In genomic region chr16:81755915-81756644, GRCh38 we compare ENCODE assay signal across 17 cellular contexts. TPM values are rescaled to one million over a fixed set of nuclear protein-coding genes. Genes with fewer than 3 reads are reported as not detected.
A peak's percentile ranks its signal among the peaks of the same experiment; 100 is the strongest.
DNase-seq lines count a peak whose midpoint lies in the region; ATAC-seq, FAIRE-seq and TF ChIP-seq lines count a peak whose summit lies in the region.
"Had no signal": no experiment of that assay in that cellular context is flagged by ENCODE, and none has a peak within 500 bp of the region (broad histone marks: within the 10 kb centered on the region; RNA-seq: fewer than 3 reads in every experiment).

No MANE protein-coding gene starts in this region.

- H3K27ac ChIP-seq in GM12878 (ENCODE audit: control insufficient read depth, insufficient read depth) = no peak overlapping the region
- H3K27ac ChIP-seq in liver (ENCODE audit: low read depth in 1 of 2, low read length in 2 of 2) = no peak overlapping the region
- H3K27ac ChIP-seq in thyroid gland = peak overlapping the region in 1 of 3 donors; percentile 25

- no peaks in the 10 kb centered on the region for H3K27me3 Mint-ChIP-seq in activated naive CD8-positive, alpha-beta T cell treated with anti-CD3 and anti-CD28 coated beads, Interleukin-2, amount 50 U/mL, for 24 hours
- H3K27me3 Mint-ChIP-seq in activated naive CD8-positive, alpha-beta T cell treated with anti-CD3 and anti-CD28 coated beads for 36 hours = peaks cover 4% of the 10 kb centered on the region
- H3K27me3 Mint-ChIP-seq: activated CD8-positive, alpha-beta memory T cell treated with anti-CD3 and anti-CD28 coated beads, Interleukin-2, amount 10 ng/mL, durations not matched to agents 7 days and 5 days had no signal

- H3K4me3 Mint-ChIP-seq in activated naive CD8-positive, alpha-beta T cell treated with anti-CD3 and anti-CD28 coated beads, Interleukin-2, amount 50 U/mL, for 24 hours = no peak overlapping the region
- no peak overlapping the region for H3K4me3 Mint-ChIP-seq in activated naive CD8-positive, alpha-beta T cell treated with anti-CD3 and anti-CD28 coated beads for 36 hours
- H3K4me3 Mint-ChIP-seq: activated CD8-positive, alpha-beta memory T cell treated with anti-CD3 and anti-CD28 coated beads, Interleukin-2, amount 10 ng/mL, durations not matched to agents 7 days and 5 days; T-helper 1 cell treated with Interleukin-12 subunit alpha and Interleukin-12 subunit beta and Interleukin-4 antibody, amounts not matched to agents 30 μg/mL and 1 μg/mL, for 36 hours had no signal

- no peaks in the 10 kb centered on the region for H4K20me1 ChIP-seq in GM12878 (ENCODE audit: control insufficient read depth, insufficient read depth)

- FAIRE-seq in GM12878 (lab: Jason Lieb, UNC) = no peak
- FAIRE-seq: A204.1, GM18507 had no signal

- SMC1A ChIA-PET in GM12878 (lab: Charles Lee; ENCODE audit: uncharacterized antibody, unreplicated experiment) = interaction anchor here (0.8 to 2.8 kb wide), 6 partner anchors 10 to 44 kb away, joined by 3 to 11 read pairs (median 4); no protein-coding TSS in a partner anchor

- no peak overlapping the region for H3K4me2 ChIP-seq in GM12878 (ENCODE audit: control insufficient read depth, insufficient read depth)

- peaks cover 31% of the 10 kb centered on the region for H3K4me1 ChIP-seq in GM12878 (ENCODE audit: control insufficient read depth, insufficient read depth, low read length)
- H3K4me1 ChIP-seq in liver (ENCODE audit: control insufficient read depth in 4 of 4, insufficient read depth in 4 of 4, low read length in 3 of 4) = peaks cover 0 to 4% (median 0%) of the 10 kb centered on the region in 4 donors
- peaks cover 0 to 4% of the 10 kb centered on the region in 2 donors for H3K4me1 ChIP-seq in thyroid gland

- H3K9me3 ChIP-seq in GM12878 (replicated peaks; ENCODE audit: control insufficient read depth, insufficient read depth, low read length) = no peaks in the 10 kb centered on the region
- no peaks in the 10 kb centered on the region for H3K9me3 ChIP-seq in liver (ENCODE audit: control insufficient read depth in 4 of 4, low read length in 3 of 4)
- no peaks in the 10 kb centered on the region for H3K9me3 ChIP-seq in thyroid gland

- TF ChIP-seq EP300 in GM12878 (IDR thresholded peaks at IDR 0.05; ENCODE audit: borderline replicate concordance in 1 of 2, control insufficient read depth in 1 of 2, low read depth in 2 of 2, low read length in 2 of 2) = no peak

- H3K27ac Mint-ChIP-seq in activated naive CD8-positive, alpha-beta T cell treated with anti-CD3 and anti-CD28 coated beads, Interleukin-2, amount 50 U/mL, for 24 hours = peak overlapping the region; percentile 28
- no peak overlapping the region for H3K27ac Mint-ChIP-seq in activated naive CD8-positive, alpha-beta T cell treated with anti-CD3 and anti-CD28 coated beads for 36 hours
- H3K27ac Mint-ChIP-seq: activated CD8-positive, alpha-beta memory T cell treated with anti-CD3 and anti-CD28 coated beads, Interleukin-2, amount 10 ng/mL, durations not matched to agents 7 days and 5 days; T-helper 1 cell treated with Interleukin-12 subunit alpha and Interleukin-12 subunit beta and Interleukin-4 antibody, amounts not matched to agents 30 μg/mL and 1 μg/mL, for 36 hours had no signal

- TF ChIP-seq POLR2A in GM12878 (IDR thresholded peaks at IDR 0.05; ENCODE audit: low read depth, low read length) (no peak), thyroid gland (IDR thresholded peaks at IDR 0.05) (no peak)

- H3K27me3 ChIP-seq in GM12878 (replicated peaks in 1 of 2; ENCODE audit: control insufficient read depth in 2 of 2, insufficient read depth in 2 of 2, low read length in 1 of 2) (no peaks in the 10 kb centered on the region), liver (ENCODE audit: control insufficient read depth in 4 of 4, insufficient read depth in 4 of 4, low read length in 3 of 4) (no peaks in the 10 kb centered on the region), thyroid gland (no peaks in the 10 kb centered on the region)

- intact Hi-C loops in GM12878 (cut with micrococcal nuclease; ENCODE audit: unreplicated experiment) (no loop called here), thyroid gland (cut with DNase I) (no loop called here)

- no peaks in the 10 kb centered on the region; the same call in 1 of the 2 replicates for H3K79me2 ChIP-seq in GM12878 (ENCODE audit: control insufficient read depth, insufficient read depth, low read length)

- TF ChIP-seq CTCF in GM12878 (IDR thresholded peaks at IDR 0.05 in 2 of 3, conservative IDR thresholded peaks at IDR 0.05 in 1 of 3; ENCODE audit: control insufficient read depth in 2 of 3, extremely low read depth in 1 of 3, insufficient read depth in 1 of 3, low read depth in 3 of 3, low read length in 3 of 3) = no peak
- TF ChIP-seq CTCF in liver (IDR thresholded peaks at IDR 0.05; ENCODE audit: low read depth, low read length, missing input control) = no peak
- TF ChIP-seq CTCF in thyroid gland (IDR thresholded peaks at IDR 0.05) = no peak

- H3K4me3 ChIP-seq in GM12878 = no peak overlapping the region
- no peak overlapping the region for H3K4me3 ChIP-seq in liver (ENCODE audit: low read depth in 1 of 3, low read length in 3 of 3)
- no peak overlapping the region for H3K4me3 ChIP-seq in thyroid gland (replicated peaks in 1 of 3)

- CTCF ChIA-PET in GM12878 (lab: Yijun Ruan, JAX) = interaction anchor here (1.1 to 3.3 kb wide), 5 partner anchors 10 to 118 kb away, joined by 3 to 12 read pairs (median 5); no protein-coding TSS in a partner anchor

- BruUV-seq in GM12878 (replicated peaks; lab: Mats Ljungman, UMichigan) = no TSS peak

- 79% methylated on average over 13 of the region's 13 CpGs for WGBS in GM12878 (ENCODE audit: insufficient coverage, insufficient replicate concordance, low lambda C conversion rate, missing lambda C conversion rate)
- 67% methylated on average over 13 of the region's 13 CpGs for WGBS in liver
- WGBS in thyroid gland, 2 donors = 61 to 76% methylated on average over 13 of the region's 13 CpGs

- no peaks in the 10 kb centered on the region for H3K9me3 Mint-ChIP-seq in activated naive CD8-positive, alpha-beta T cell treated with anti-CD3 and anti-CD28 coated beads, Interleukin-2, amount 50 U/mL, for 24 hours
- H3K9me3 Mint-ChIP-seq in activated naive CD8-positive, alpha-beta T cell treated with anti-CD3 and anti-CD28 coated beads for 36 hours = no peaks in the 10 kb centered on the region
- H3K9me3 Mint-ChIP-seq: T-helper 1 cell treated with Interleukin-12 subunit alpha and Interleukin-12 subunit beta and Interleukin-4 antibody, amounts not matched to agents 30 μg/mL and 1 μg/mL, for 36 hours had no signal

- ATAC-seq in activated naive CD8-positive, alpha-beta T cell treated with anti-CD3 and anti-CD28 coated beads, Interleukin-2, amount 50 U/mL, for 24 hours = no peak
- ATAC-seq in GM12878 (no peak), HG03159 (IDR thresholded peaks at IDR 0.05; ENCODE audit: unreplicated experiment) (no peak), GM18907 (IDR thresholded peaks at IDR 0.05; ENCODE audit: unreplicated experiment) (no peak)
- ATAC-seq: activated CD8-positive, alpha-beta memory T cell treated with anti-CD3 and anti-CD28 coated beads, Interleukin-2, amount 10 ng/mL, durations not matched to agents 7 days and 5 days had no signal

- H3K4me1 Mint-ChIP-seq in activated naive CD8-positive, alpha-beta T cell treated with anti-CD3 and anti-CD28 coated beads, Interleukin-2, amount 50 U/mL, for 24 hours = peaks cover 24% of the 10 kb centered on the region
- peaks cover 15% of the 10 kb centered on the region for H3K4me1 Mint-ChIP-seq in activated naive CD8-positive, alpha-beta T cell treated with anti-CD3 and anti-CD28 coated beads for 36 hours

- POLR2A ChIA-PET in GM12878 (lab: Charles Lee) = interaction anchor here (1.9 kb wide), 1 partner anchor 10 kb away, joined by 7 read pairs; no protein-coding TSS in a partner anchor

- TF ChIP-seq RAD21 in GM12878 (IDR thresholded peaks at IDR 0.05; ENCODE audit: insufficient read depth, low read depth, low read length) = 0 out of 2 replicates have a peak, but pooled peaks have one; percentile 9
- TF ChIP-seq RAD21 in liver (IDR thresholded peaks at IDR 0.05) = no peak

- RAD21 ChIA-PET in GM12878 (lab: Charles Lee; ENCODE audit: unreplicated experiment) = interaction anchor here (0.7 to 1.6 kb wide), 4 partner anchors 11 to 275 kb away, joined by 3 to 6 read pairs (median 3); no protein-coding TSS in a partner anchor

- H3K36me3 ChIP-seq in GM12878 (ENCODE audit: control insufficient read depth in 2 of 2, insufficient read depth in 2 of 2, low read length in 1 of 2) = no peaks in the 10 kb centered on the region; a peak in 1 of 4 replicates
- no peaks in the 10 kb centered on the region for H3K36me3 ChIP-seq in liver (ENCODE audit: control insufficient read depth in 4 of 4, insufficient read depth in 3 of 4, low read depth in 1 of 4, low read length in 3 of 4)
- no peaks in the 10 kb centered on the region for H3K36me3 ChIP-seq in thyroid gland

- DNase-seq in activated naive CD8-positive, alpha-beta T cell treated with anti-CD3 and anti-CD28 coated beads, Interleukin-2, amount 50 U/mL, for 24 hours = no peak
- DNase-seq in activated naive CD8-positive, alpha-beta T cell treated with anti-CD3 and anti-CD28 coated beads for 36 hours = no peak
- DNase-seq in GM12878 (ENCODE audit: low read depth, low spot score) = no peak
- peak; percentile 13 to 27 for DNase-seq in thyroid gland
- DNase-seq in EL = no peak
- DNase-seq: activated CD8-positive, alpha-beta memory T cell treated with anti-CD3 and anti-CD28 coated beads, Interleukin-2, amount 10 ng/mL, durations not matched to agents 7 days and 5 days; DMS79 treated with DMSO at 0.1 percent for 48 hours; effector CD8-positive, alpha-beta T cell; hippocampal formation; NK-92 treated with Interleukin-12 subunit alpha and Interleukin-12 subunit beta, amount 100 ng/mL, for 24 hours; stimulated activated naive CD4-positive, alpha-beta T cell had no signal

- in situ Hi-C loops in GM12878 (cut with MboI) = no loop called here

- H3K36me3 Mint-ChIP-seq in activated naive CD8-positive, alpha-beta T cell treated with anti-CD3 and anti-CD28 coated beads, Interleukin-2, amount 50 U/mL, for 24 hours (ENCODE audit: low read depth) = no peaks in the 10 kb centered on the region
- H3K36me3 Mint-ChIP-seq in activated naive CD8-positive, alpha-beta T cell treated with anti-CD3 and anti-CD28 coated beads for 36 hours = no peaks in the 10 kb centered on the region
- H3K36me3 Mint-ChIP-seq: activated CD8-positive, alpha-beta memory T cell treated with anti-CD3 and anti-CD28 coated beads, Interleukin-2, amount 10 ng/mL, durations not matched to agents 7 days and 5 days had no signal

- H2AFZ ChIP-seq in GM12878 (ENCODE audit: control insufficient read depth, low read depth, low read length) = no peak overlapping the region

- H3K9ac ChIP-seq in GM12878 (ENCODE audit: control insufficient read depth, insufficient read depth, low read length) (no peak overlapping the region), liver (ENCODE audit: low read depth in 1 of 2, low read length in 2 of 2) (no peak overlapping the region)

RNA-seq across cellular contexts. Expression of gene PLCG2, which starts 23.0 kb away (rescaled TPM):
- 1 to 10 TPM; 7.7 to 8.1 TPM for total RNA-seq in activated naive CD8-positive, alpha-beta T cell treated with anti-CD3 and anti-CD28 coated beads for 36 hours
- total RNA-seq in GM12878 (2013; cell fraction: nucleolus; rRNA removed) = 718 and 719 TPM in 2 replicates
- total RNA-seq in GM12878 (2014; rRNA removed) = 131 and 138 TPM in 2 replicates
- 137 and 139 TPM in 2 replicates for total RNA-seq in GM12878 (2014; rRNA removed; fragmentation: Illumina TruSeq; extraction: Trizol)
- total RNA-seq in GM12878 (2021) = 243 and 256 TPM in 2 replicates
- polyA plus RNA-seq in GM12878 (2011; ENCODE audit: low read depth) = 62.1 TPM
- 245 and 253 TPM in 2 replicates for polyA plus RNA-seq in GM12878 (2011; rRNA removed)
- 204 and 222 TPM in 2 replicates for polyA plus RNA-seq in GM12878 (2011; cell fraction: cytosol; rRNA removed)
- 783 and 874 TPM in 2 replicates for polyA plus RNA-seq in GM12878 (2011; cell fraction: nucleus; rRNA removed)
- polyA plus RNA-seq in GM12878 (2012) = 112 and 157 TPM in 2 replicates
- polyA plus RNA-seq in GM12878 (2014; fragmentation: Illumina TruSeq; extraction: Trizol) = 151 and 159 TPM in 2 replicates
- 10 to 100 TPM; 47.6 to 53.9 TPM for polyA plus RNA-seq in GM12878 (2014; fragmentation: Nextera tagmentation; extraction: Ambion mirVana)
- 148 and 152 TPM in 2 replicates for polyA plus RNA-seq in GM12878 (2014; rRNA removed)
- 100 to 1,000 TPM; 156 to 168 TPM for polyA plus RNA-seq in GM12878 (2016; fragmentation: Nextera tagmentation; extraction: Ambion mirVana)
- 502 and 650 TPM in 2 replicates for polyA minus RNA-seq in GM12878 (2011; rRNA and poly(A)+ RNA removed)
- polyA minus RNA-seq in GM12878 (2011; cell fraction: cytosol; rRNA and poly(A)+ RNA removed) = 202 and 205 TPM in 2 replicates
- 448 and 681 TPM in 2 replicates for polyA minus RNA-seq in GM12878 (2011; cell fraction: nucleus; rRNA and poly(A)+ RNA removed)
- total RNA-seq in liver = 10 to 100 TPM; 20.8 to 21.6 TPM
- polyA plus RNA-seq in liver = 10 to 100 TPM in 1 of 2 donors, 1 to 10 TPM in 1; 7.1 to 10.8 TPM
- 10 to 100 TPM in 2 of 4 donors, 1 to 10 TPM in 2; 9.2 to 12.1 (median 10.3) TPM for total RNA-seq in thyroid gland

Comparison
In these comparisons a context has a peak if more than half of its experiments do, and no peak if none do; other contexts are left out.
1. DNase-seq: peak in thyroid gland (2 of 2); none in activated naive CD8-positive, alpha-beta T cell treated with anti-CD3 and anti-CD28 coated beads, Interleukin-2, amount 50 U/mL, for 24 hours (single experiment), activated naive CD8-positive, alpha-beta T cell treated with anti-CD3 and anti-CD28 coated beads for 36 hours (single experiment), GM12878 (single experiment) and EL (single experiment).
2. RNA of gene PLCG2, which starts 23.0 kb away (total RNA-seq): 131 to 719 TPM in GM12878; 20.8 to 21.6 TPM in liver, 9.2 to 12.1 TPM in thyroid gland and 7.7 to 8.1 TPM in activated naive CD8-positive, alpha-beta T cell treated with anti-CD3 and anti-CD28 coated beads for 36 hours; every median in the first group is over 4 times any median in the second.